In genomic region chr6:52389626-52390360, GRCh38 we compare ENCODE assay signal across 8 cellular contexts. TPM values are rescaled to one million over a fixed set of nuclear protein-coding genes. Genes with fewer than 3 reads are reported as not detected.
DNase-seq lines count a peak whose midpoint lies in the region; ATAC-seq lines count a peak whose summit lies in the region.

No MANE protein-coding gene starts in this region.

- ATAC-seq in HG02642 (IDR thresholded peaks at IDR 0.05; ENCODE audit: poor library complexity, unreplicated experiment) (peak; percentile 70), esophagus mucosa (peak; percentile 54)

- H3K27ac Mint-ChIP-seq in activated CD4-positive, alpha-beta memory T cell treated with anti-CD3 and anti-CD28 coated beads for 36 hours, result peak overlapping the region; percentile 76

- peaks cover 82% of the 10 kb centered on the region for H3K4me1 Mint-ChIP-seq in activated CD4-positive, alpha-beta memory T cell treated with anti-CD3 and anti-CD28 coated beads for 36 hours (ENCODE audit: low read depth)

- H3K4me3 Mint-ChIP-seq in activated CD4-positive, alpha-beta memory T cell treated with anti-CD3 and anti-CD28 coated beads for 36 hours, result peak overlapping the region; percentile 47

- CTCF ChIA-PET in activated CD4-positive, alpha-beta memory T cell treated with anti-CD3 and anti-CD28 coated beads for 36 hours (lab: Charles Lee), result interaction anchor here (1.0 to 4.4 kb wide), 10 partner anchors 9 to 228 kb away, joined by 3 to 40 read pairs (median 7); partner anchors contain the start of genes EFHC1, MCM3 and PAQR8

- no peaks in the 10 kb centered on the region for H3K36me3 Mint-ChIP-seq in activated CD4-positive, alpha-beta memory T cell treated with anti-CD3 and anti-CD28 coated beads for 36 hours

- H3K9me3 Mint-ChIP-seq in activated CD4-positive, alpha-beta memory T cell treated with anti-CD3 and anti-CD28 coated beads for 36 hours, result peaks cover 5% of the 10 kb centered on the region

- POLR2A ChIA-PET in activated CD4-positive, alpha-beta memory T cell treated with anti-CD3 and anti-CD28 coated beads for 36 hours (lab: Charles Lee), result interaction anchor here (1.1 to 3.1 kb wide), 5 partner anchors 12 to 106 kb away, joined by 3 to 22 read pairs (median 5); partner anchors contain the start of genes MCM3 and PAQR8

- peak; percentile 58 for DNase-seq in activated gamma-delta T cell treated with Interleukin-2 at 50 U/mL for 16 hours
- DNase-seq in activated gamma-delta T cell (lab: John Stamatoyannopoulos, UW), result no peak
- peak; percentile 33 for DNase-seq in NCI-H1092 (lab: John Stamatoyannopoulos, UW)
- peak; percentile 74 for DNase-seq in activated CD4-positive, alpha-beta memory T cell treated with anti-CD3 and anti-CD28 coated beads for 36 hours
- DNase-seq in renal cortical epithelial cell (ENCODE audit: low read depth), result peak; percentile 88
- DNase-seq in NCI-H2227 treated with DMSO at 0.1 percent for 48 hours (lab: John Stamatoyannopoulos, UW), result no peak

- intact Hi-C loops in activated CD4-positive, alpha-beta memory T cell treated with anti-CD3 and anti-CD28 coated beads for 36 hours (cut with micrococcal nuclease), result loop anchor here (1.0 to 10.0 kb wide), 7 partner anchors 8 to 675 kb away; partner anchors contain the start of genes FBXO9, GSTA4 and PAQR8

- H3K27me3 Mint-ChIP-seq in activated CD4-positive, alpha-beta memory T cell treated with anti-CD3 and anti-CD28 coated beads for 36 hours, result no peaks in the 10 kb centered on the region

RNA-seq across cellular contexts. Expression of gene PAQR8, which starts 27.8 kb away (rescaled TPM):
- total RNA-seq in activated CD4-positive, alpha-beta memory T cell treated with anti-CD3 and anti-CD28 coated beads for 36 hours, result 10 to 100 TPM; 11.2 to 12.2 TPM
- total RNA-seq in esophagus mucosa, result 3.5 TPM
- total RNA-seq in renal cortical epithelial cell, result 3.6 and 3.8 TPM in 2 replicates

RNA-seq across cellular contexts. Expression of gene EFHC1, which starts 30.3 kb away (rescaled TPM):
- 1 to 10 TPM; 1.9 to 3.1 TPM for total RNA-seq in activated CD4-positive, alpha-beta memory T cell treated with anti-CD3 and anti-CD28 coated beads for 36 hours
- 10.8 TPM for total RNA-seq in esophagus mucosa
- 19.6 and 50.2 TPM in 2 replicates for total RNA-seq in renal cortical epithelial cell

Comparison
In these comparisons a context has a peak if more than half of its experiments do, and no peak if none do; other contexts are left out.
1. DNase-seq: peak in activated gamma-delta T cell treated with Interleukin-2 at 50 U/mL for 16 hours (single experiment), NCI-H1092 (single experiment), activated CD4-positive, alpha-beta memory T cell treated with anti-CD3 and anti-CD28 coated beads for 36 hours (single experiment) and renal cortical epithelial cell (single experiment); none in activated gamma-delta T cell (single experiment) and NCI-H2227 treated with DMSO at 0.1 percent for 48 hours (single experiment).